In genomic region chr7:1427064-1427657, GRCh38 we compare ENCODE assay signal across 10 cellular contexts. TPM values are rescaled to one million over a fixed set of nuclear protein-coding genes. Genes with fewer than 3 reads are reported as not detected.
"Had no signal": no experiment of that assay in that cellular context is flagged by ENCODE, and none has a peak within 500 bp of the region (broad histone marks: within the 10 kb centered on the region; RNA-seq: fewer than 3 reads in every experiment).

No MANE protein-coding gene starts in this region.

- H3K4me2 ChIP-seq: GM23338 had no signal

- ATAC-seq: GM23338 had no signal

- H3K4me3 ChIP-seq: GM23338 had no signal

- FAIRE-seq: H1, H54, HTR-8/SVneo had no signal

- H2AFZ ChIP-seq: GM23338 had no signal

- DNase-seq: H9, HCEC 1CT, HFFc6, Kasumi-1, KG1 had no signal

RNA-seq across cellular contexts. Expression of gene MICALL2, which starts 32.1 kb away (rescaled TPM):
- polyA plus RNA-seq: IgD-negative memory B cell had no signal
